In genomic region chr17:42094375-42095069, GRCh38 we compare ENCODE assay signal across 30 cellular contexts. TPM values are rescaled to one million over a fixed set of nuclear protein-coding genes. Genes with fewer than 3 reads are reported as not detected.
"Had no signal": no experiment of that assay in that cellular context is flagged by ENCODE, and none has a peak within 500 bp of the region (broad histone marks: within the 10 kb centered on the region; RNA-seq: fewer than 3 reads in every experiment).

No MANE protein-coding gene starts in this region.

- H3K9me3 ChIP-seq: adrenal gland, ascending aorta, pancreas, right lobe of liver, tibial artery had no signal

- H3K27ac Mint-ChIP-seq: activated CD4-positive, alpha-beta T cell treated with anti-CD3 and anti-CD28 coated beads, Interleukin-2, amount 10 ng/mL, durations not matched to agents 7 days and 5 days; activated CD8-positive, alpha-beta memory T cell treated with anti-CD3 and anti-CD28 coated beads, Interleukin-2, amount 10 ng/mL, durations not matched to agents 7 days and 5 days; activated CD8-positive, alpha-beta T cell treated with anti-CD3 and anti-CD28 coated beads for 36 hours; activated naive CD8-positive, alpha-beta T cell; activated T-helper 1 cell treated with anti-CD3 and anti-CD28 coated beads, Interleukin-12 subunit alpha, Interleukin-12 subunit beta, Interleukin-2, Interleukin-4 antibody, amounts not matched to agents 30 ng/mL and 10 ng/mL and 1 ng/mL, durations not matched to agents 14 hours and 24 hours and 36 hours; dendritic cell treated with granulocyte-macrophage colony-stimulating factor and Interleukin-4, amounts not matched to agents 40 ng/mL and 50 ng/mL, for 4 days; natural killer cell; stimulated activated naive CD8-positive, alpha-beta T cell treated with anti-CD3 and anti-CD28 coated beads, Interleukin-15, Interleukin-2, amounts not matched to agents 100 ng/mL and 50 ng/mL, for 24 hours; T-cell; T-helper 2 cell treated with Interferon-gamma antibody and Interleukin-4, amounts not matched to agents 5 μg/mL and 100 μg/mL, for 36 hours had no signal

- ATAC-seq: activated CD4-positive, CD25-positive, alpha-beta regulatory T cell treated with anti-CD3 and anti-CD28 coated beads, Interleukin-2, amount 50 U/mL, for 24 hours; activated CD8-positive, alpha-beta memory T cell treated with anti-CD3 and anti-CD28 coated beads, Interleukin-2, amount 10 ng/mL, durations not matched to agents 7 days and 5 days; activated CD8-positive, alpha-beta T cell treated with anti-CD3 and anti-CD28 coated beads for 36 hours; foreskin keratinocyte; left ventricle myocardium superior; natural killer cell; pancreas; T-cell had no signal

- H3K4me3 Mint-ChIP-seq: activated CD4-positive, alpha-beta T cell treated with anti-CD3 and anti-CD28 coated beads, Interleukin-2, amount 10 ng/mL, durations not matched to agents 7 days and 5 days; activated CD8-positive, alpha-beta memory T cell treated with anti-CD3 and anti-CD28 coated beads, Interleukin-2, amount 10 ng/mL, durations not matched to agents 7 days and 5 days; activated CD8-positive, alpha-beta T cell treated with anti-CD3 and anti-CD28 coated beads for 36 hours; activated naive CD8-positive, alpha-beta T cell; activated T-helper 1 cell treated with anti-CD3 and anti-CD28 coated beads, Interleukin-12 subunit alpha, Interleukin-12 subunit beta, Interleukin-2, Interleukin-4 antibody, amounts not matched to agents 30 ng/mL and 10 ng/mL and 1 ng/mL, durations not matched to agents 14 hours and 24 hours and 36 hours; dendritic cell treated with granulocyte-macrophage colony-stimulating factor and Interleukin-4, amounts not matched to agents 40 ng/mL and 50 ng/mL, for 4 days; natural killer cell; stimulated activated naive CD8-positive, alpha-beta T cell treated with anti-CD3 and anti-CD28 coated beads, Interleukin-15, Interleukin-2, amounts not matched to agents 100 ng/mL and 50 ng/mL, for 24 hours; T-cell; T-helper 2 cell treated with Interferon-gamma antibody and Interleukin-4, amounts not matched to agents 5 μg/mL and 100 μg/mL, for 36 hours had no signal

- FAIRE-seq: endometrium, pancreas had no signal

- H3K27ac ChIP-seq: adrenal gland, ascending aorta, brain microvascular endothelial cell, foreskin keratinocyte, pancreas, right lobe of liver, skin epidermis, tibial artery, VCaP had no signal

- H3K36me3 Mint-ChIP-seq: activated CD8-positive, alpha-beta memory T cell treated with anti-CD3 and anti-CD28 coated beads, Interleukin-2, amount 10 ng/mL, durations not matched to agents 7 days and 5 days; activated naive CD8-positive, alpha-beta T cell; natural killer cell; T-cell had no signal

- H3K4me3 ChIP-seq: adrenal gland, ascending aorta, pancreas, right lobe of liver, skin epidermis, tibial artery had no signal

- H3K36me3 ChIP-seq: adrenal gland, ascending aorta, brain microvascular endothelial cell, pancreas, right lobe of liver, tibial artery had no signal

- H3K4me1 Mint-ChIP-seq: natural killer cell had no signal

- H3K4me1 ChIP-seq: adrenal gland, foreskin keratinocyte had no signal

- H3K9me3 Mint-ChIP-seq: activated CD4-positive, alpha-beta T cell treated with anti-CD3 and anti-CD28 coated beads, Interleukin-2, amount 10 ng/mL, durations not matched to agents 7 days and 5 days; activated CD8-positive, alpha-beta T cell treated with anti-CD3 and anti-CD28 coated beads for 36 hours; activated T-helper 1 cell treated with anti-CD3 and anti-CD28 coated beads, Interleukin-12 subunit alpha, Interleukin-12 subunit beta, Interleukin-2, Interleukin-4 antibody, amounts not matched to agents 30 ng/mL and 10 ng/mL and 1 ng/mL, durations not matched to agents 14 hours and 24 hours and 36 hours; dendritic cell treated with granulocyte-macrophage colony-stimulating factor and Interleukin-4, amounts not matched to agents 40 ng/mL and 50 ng/mL, for 4 days; natural killer cell; stimulated activated naive CD8-positive, alpha-beta T cell treated with anti-CD3 and anti-CD28 coated beads, Interleukin-15, Interleukin-2, amounts not matched to agents 100 ng/mL and 50 ng/mL, for 24 hours; T-cell; T-helper 2 cell treated with Interferon-gamma antibody and Interleukin-4, amounts not matched to agents 5 μg/mL and 100 μg/mL, for 36 hours had no signal

- H3K27me3 ChIP-seq: pancreas, right lobe of liver had no signal

- DNase-seq: activated CD4-positive, alpha-beta T cell treated with anti-CD3 and anti-CD28 coated beads, Interleukin-2, amount 10 ng/mL, durations not matched to agents 7 days and 5 days; activated CD8-positive, alpha-beta memory T cell treated with anti-CD3 and anti-CD28 coated beads, Interleukin-2, amount 10 ng/mL, durations not matched to agents 7 days and 5 days; activated CD8-positive, alpha-beta T cell treated with anti-CD3 and anti-CD28 coated beads for 36 hours; activated gamma-delta T cell; adrenal gland; brain microvascular endothelial cell; caudate nucleus; effector CD4-positive, alpha-beta T cell; foreskin keratinocyte; left ventricle myocardium superior; midbrain; natural killer cell; pancreas; right lobe of liver; stimulated activated CD4-positive, alpha-beta T cell treated with anti-CD3 and anti-CD28 coated beads, Interleukin-1b, Interleukin-23, amount 100 ng/mL, for 48 hours; substantia nigra; T-cell; tibial artery had no signal

RNA-seq across cellular contexts. Expression of gene ZNF385C, which starts 3.8 kb away (rescaled TPM):
- total RNA-seq: activated CD4-positive, alpha-beta T cell treated with anti-CD3 and anti-CD28 coated beads, Interleukin-2, amount 10 ng/mL, durations not matched to agents 7 days and 5 days; activated T-helper 1 cell treated with anti-CD3 and anti-CD28 coated beads, Interleukin-12 subunit alpha, Interleukin-12 subunit beta, Interleukin-2, Interleukin-4 antibody, amounts not matched to agents 30 ng/mL and 10 ng/mL and 1 ng/mL, durations not matched to agents 14 hours and 24 hours and 36 hours; ascending aorta had no signal

RNA-seq across cellular contexts. Expression of gene HSPB9, which starts 28.1 kb away (rescaled TPM):
- total RNA-seq: activated CD4-positive, alpha-beta T cell treated with anti-CD3 and anti-CD28 coated beads, Interleukin-2, amount 10 ng/mL, durations not matched to agents 7 days and 5 days; activated T-helper 1 cell treated with anti-CD3 and anti-CD28 coated beads, Interleukin-12 subunit alpha, Interleukin-12 subunit beta, Interleukin-2, Interleukin-4 antibody, amounts not matched to agents 30 ng/mL and 10 ng/mL and 1 ng/mL, durations not matched to agents 14 hours and 24 hours and 36 hours; ascending aorta; foreskin keratinocyte; kidney epithelial cell; natural killer cell; ureter had no signal
- polyA plus RNA-seq: foreskin keratinocyte had no signal
